ENCODE assay signal across 11 cellular contexts in the genomic region with DNA sequence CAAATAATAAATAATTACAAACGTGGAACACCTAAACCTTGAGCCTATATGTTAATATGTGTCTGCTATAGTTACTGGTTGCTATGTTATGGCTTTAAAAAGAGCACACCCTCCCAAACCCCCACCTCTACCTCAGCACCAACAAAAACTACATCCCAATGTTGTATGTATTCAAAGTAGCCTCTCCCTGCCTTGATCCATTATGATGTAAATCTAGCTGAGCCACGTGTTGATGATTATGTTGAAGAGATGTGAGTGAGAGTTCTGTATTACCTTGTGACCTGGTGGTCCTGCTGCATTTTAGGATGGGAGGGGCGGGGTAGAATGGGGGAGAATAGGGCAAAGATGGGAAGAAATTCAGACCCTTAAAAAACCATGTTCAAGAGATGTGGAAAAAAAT. TPM values are rescaled to one million over a fixed set of nuclear protein-coding genes. Genes with fewer than 3 reads are reported as not detected.
A peak's percentile ranks its signal among the peaks of the same experiment; 100 is the strongest.
DNase-seq lines count a peak whose midpoint lies in the region; ATAC-seq and TF ChIP-seq lines count a peak whose summit lies in the region.
"Had no signal": no experiment of that assay in that cellular context is flagged by ENCODE, and none has a peak within 500 bp of the region (broad histone marks: within the 10 kb centered on the region; RNA-seq: fewer than 3 reads in every experiment).

No MANE protein-coding gene starts in this region.

- H3K4me3 ChIP-seq in epithelial cell of esophagus (ENCODE audit: low read length) (no peak overlapping the region), spleen (no peak overlapping the region)

- H3K36me3 ChIP-seq in spleen = no peaks in the 10 kb centered on the region

- peaks cover 11% of the 10 kb centered on the region for H3K36me3 Mint-ChIP-seq in T-cell
- H3K36me3 Mint-ChIP-seq: activated CD4-positive, alpha-beta memory T cell treated with anti-CD3 and anti-CD28 coated beads for 36 hours had no signal

- peak overlapping the region in 5 of 8 donors; percentile 29 to 62 (median 45) for H3K27ac ChIP-seq in spleen

- TF ChIP-seq POLR2A in spleen (IDR thresholded peaks at IDR 0.05) = no peak

- H3K4me3 Mint-ChIP-seq in T-cell = peak overlapping the region in 2 of 3 donors; percentile 18 to 54
- H3K4me3 Mint-ChIP-seq: activated CD4-positive, alpha-beta memory T cell treated with anti-CD3 and anti-CD28 coated beads for 36 hours had no signal

- H3K27me3 ChIP-seq in spleen (replicated peaks in 1 of 7) = peaks cover 0 to 1% (median 0%) of the 10 kb centered on the region in 7 donors

- CTCF ChIA-PET in T-cell (lab: Charles Lee) = no interaction called here

- POLR2A ChIA-PET in T-cell (lab: Charles Lee) = interaction anchor here in 1 of 2 donors (0.5 to 1.3 kb wide), 3 partner anchors 28 to 92 kb away, joined by 3 to 4 read pairs (median 3); no protein-coding TSS in a partner anchor

- TF ChIP-seq CTCF in epithelial cell of esophagus (IDR thresholded peaks at IDR 0.05; ENCODE audit: insufficient read depth, low read depth, low read length, missing control alignments) (no peak), spleen (IDR thresholded peaks at IDR 0.05 in 8 of 11, conservative IDR thresholded peaks at IDR 0.05 in 3 of 11) (no peak)

- H3K9me3 Mint-ChIP-seq in T-cell = no peaks in the 10 kb centered on the region
- H3K9me3 Mint-ChIP-seq: activated CD4-positive, alpha-beta memory T cell treated with anti-CD3 and anti-CD28 coated beads for 36 hours had no signal

- no peaks in the 10 kb centered on the region for H3K27me3 Mint-ChIP-seq in T-cell
- H3K27me3 Mint-ChIP-seq: activated CD4-positive, alpha-beta memory T cell treated with anti-CD3 and anti-CD28 coated beads for 36 hours had no signal

- intact Hi-C loops in spleen (cut with DNase I; ENCODE audit: low total_unique reads) = no loop called here

- peak; percentile 58 for DNase-seq in NCI-H748 (lab: John Stamatoyannopoulos, UW; ENCODE audit: unreplicated experiment)
- DNase-seq in NCI-H748 treated with DMSO at 0.1 percent for 48 hours (lab: John Stamatoyannopoulos, UW) = no peak
- no peak for DNase-seq in T-cell
- peak; percentile 33 for DNase-seq in epithelial cell of esophagus (ENCODE audit: low read depth)
- DNase-seq in spleen = no peak
- no peak for DNase-seq in dedifferentiated amniotic fluid mesenchymal stem cell (ENCODE audit: extremely low spot score)
- DNase-seq: activated CD4-positive, alpha-beta memory T cell treated with anti-CD3 and anti-CD28 coated beads for 36 hours; NCI-H146; PC-3 had no signal

- WGBS in spleen, 5 donors = 66 to 77% (median 71%) methylated on average over 3 of the region's 3 CpGs

- H3K27ac Mint-ChIP-seq in T-cell = no peak overlapping the region
- H3K27ac Mint-ChIP-seq: activated CD4-positive, alpha-beta memory T cell treated with anti-CD3 and anti-CD28 coated beads for 36 hours had no signal

- H3K4me1 ChIP-seq in spleen = peaks cover 12 to 92% (median 70%) of the 10 kb centered on the region in 6 donors

- ATAC-seq in T-cell (replicated peaks in 1 of 4) (no peak), HG03460 (IDR thresholded peaks at IDR 0.05; ENCODE audit: unreplicated experiment) (no peak), HG02870 (IDR thresholded peaks at IDR 0.05; ENCODE audit: unreplicated experiment) (no peak)
- ATAC-seq: PC-3 had no signal

- H3K4me1 Mint-ChIP-seq in T-cell = peaks cover 77 to 83% (median 80%) of the 10 kb centered on the region in 3 donors

- H3K9me3 ChIP-seq in spleen = no peaks in the 10 kb centered on the region

RNA-seq across cellular contexts. Expression of a gene that starts 4.8 kb away (rescaled TPM):
- total RNA-seq in T-cell (10 to 100 TPM; 42.3 to 47.4 (median 44.4) TPM), spleen (100 to 1,000 TPM in 2 of 7 donors, 10 to 100 TPM in 5; 31.9 to 130 (median 59.8) TPM)
- polyA plus RNA-seq in spleen = 10 to 100 TPM in 1 of 3 donors, 1 to 10 TPM in 2; 5.0 to 10.1 (median 5.5) TPM

Comparison
In these comparisons a context has a peak if more than half of its experiments do, and no peak if none do; other contexts are left out.
1. DNase-seq: peak in NCI-H748 (single experiment) and epithelial cell of esophagus (single experiment); none in NCI-H748 treated with DMSO at 0.1 percent for 48 hours (single experiment), T-cell (0 of 34), spleen (single experiment) and dedifferentiated amniotic fluid mesenchymal stem cell (single experiment).